ENCODE assay signal across 16 cellular contexts in the genomic region with DNA sequence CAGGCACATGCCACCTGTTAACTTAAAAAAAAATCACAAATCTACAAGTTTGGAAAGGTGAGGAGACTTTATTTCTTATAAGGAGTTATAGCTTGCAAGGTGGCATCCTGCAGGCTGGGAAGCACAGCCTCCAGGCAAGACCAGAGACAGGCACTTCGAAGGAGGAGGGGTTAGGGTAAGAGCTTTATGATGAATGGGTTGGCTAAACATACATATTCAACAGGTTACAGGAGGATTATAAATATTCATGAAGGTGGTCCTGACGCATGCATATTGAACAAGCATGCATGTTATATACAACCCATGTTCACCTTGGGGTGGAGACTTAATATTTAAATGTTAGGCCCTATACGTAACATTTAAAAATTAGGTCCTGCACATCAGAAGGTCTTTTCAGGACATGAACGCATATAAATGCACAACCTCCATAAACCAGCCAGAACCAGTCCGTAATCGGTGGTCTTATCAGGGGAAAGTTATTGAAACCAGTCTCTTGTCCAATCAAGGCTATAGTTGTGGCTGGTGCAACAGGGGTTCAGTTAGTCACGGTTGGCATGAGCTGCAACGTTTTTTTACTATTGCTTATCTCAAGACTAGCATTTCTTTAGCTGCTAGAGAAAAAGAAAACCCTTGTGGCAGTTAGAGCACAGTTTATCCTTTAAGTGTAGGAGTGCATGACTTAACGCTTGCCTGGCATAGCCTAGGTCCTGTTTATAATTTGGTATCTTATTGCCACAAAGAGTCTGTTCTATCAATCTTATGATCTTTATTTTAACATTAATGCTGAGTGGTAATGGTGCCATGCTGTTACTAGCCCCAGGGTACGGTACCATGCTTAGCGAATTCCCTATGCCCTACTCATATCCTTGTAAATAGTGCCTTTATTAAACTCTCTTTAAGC.
"Had no signal": no experiment of that assay in that cellular context is flagged by ENCODE, and none has a peak within 500 bp of the region (broad histone marks: within the 10 kb centered on the region; RNA-seq: fewer than 3 reads in every experiment).

No MANE protein-coding gene starts in this region.

- H3K27me3 ChIP-seq: colonic mucosa, sigmoid colon had no signal

- ATAC-seq: activated naive CD8-positive, alpha-beta T cell treated with anti-CD3 and anti-CD28 coated beads, Interleukin-2, amount 50 U/mL, for 24 hours; lower lobe of right lung; natural killer cell had no signal

- H3K36me3 ChIP-seq: colonic mucosa, lower lobe of right lung, sigmoid colon had no signal

- H3K4me3 ChIP-seq: colonic mucosa, lower lobe of right lung, sigmoid colon had no signal

- H3K27ac ChIP-seq: colonic mucosa, lower lobe of right lung, sigmoid colon, VCaP had no signal

- DNase-seq: activated CD4-positive, alpha-beta T cell treated with anti-CD3 and anti-CD28 coated beads for 4 hours; activated CD8-positive, alpha-beta memory T cell treated with anti-CD3 and anti-CD28 coated beads for 24 hours; activated naive CD4-positive, alpha-beta T cell treated with Interleukin-2 at 50 U/mL for 16 hours; activated naive CD8-positive, alpha-beta T cell treated with anti-CD3 and anti-CD28 coated beads, Interleukin-2, amount 50 U/mL, for 24 hours; caudate nucleus; colonic mucosa; effector CD4-positive, alpha-beta T cell; hypothalamus; lower lobe of right lung; natural killer cell; occipital lobe; sigmoid colon; stimulated activated CD4-positive, alpha-beta T cell treated with anti-CD3 and anti-CD28 coated beads, Interleukin-2, amount 100 ng/mL, for 48 hours; stimulated activated CD8-positive, alpha-beta memory T cell treated with anti-CD3 and anti-CD28 coated beads, Interleukin-4, amount 100 ng/mL, for 48 hours; T-helper 9 cell had no signal

- H3K9me3 ChIP-seq: colonic mucosa, lower lobe of right lung, sigmoid colon had no signal

- H3K4me1 ChIP-seq: lower lobe of right lung, sigmoid colon had no signal
